In genomic region chr16:88015806-88016140, GRCh38 we compare ENCODE assay signal across 14 cellular contexts.
DNase-seq lines count a peak whose midpoint lies in the region; ATAC-seq and TF ChIP-seq lines count a peak whose summit lies in the region.
"Had no signal": no experiment of that assay in that cellular context is flagged by ENCODE, and none has a peak within 500 bp of the region (broad histone marks: within the 10 kb centered on the region; RNA-seq: fewer than 3 reads in every experiment).

No MANE protein-coding gene starts in this region.

- H3K36me3 ChIP-seq in Caco-2 (ENCODE audit: control insufficient read depth, insufficient read depth, low read length) (no peaks in the 10 kb centered on the region), uterus (no peaks in the 10 kb centered on the region)

- no peak overlapping the region for H3K4me3 ChIP-seq in Caco-2 (ENCODE audit: low read depth, low read length)
- H3K4me3 ChIP-seq in uterus, result no peak overlapping the region

- intact Hi-C loops in Caco-2 (cut with micrococcal nuclease; ENCODE audit: unreplicated experiment) (no loop called here), posterior vena cava (cut with DNase I) (no loop called here), uterus (cut with DNase I; ENCODE audit: low total_unique reads) (no loop called here)

- H3K4me1 ChIP-seq in Caco-2 (no peaks in the 10 kb centered on the region), uterus (no peaks in the 10 kb centered on the region)

- no peak for DNase-seq in Caco-2
- peak; percentile 5 for DNase-seq in WTC11 (ENCODE audit: low spot score)
- DNase-seq in posterior vena cava (ENCODE audit: low spot score), result peak; percentile 74
- peak; percentile 8 to 11 for DNase-seq in uterus
- DNase-seq in activated CD8-positive, alpha-beta T cell treated with anti-CD3 and anti-CD28 coated beads, Interleukin-2, amount 10 ng/mL, durations not matched to agents 7 days and 5 days, result no peak
- DNase-seq in islet precursor cell, result no peak
- no peak for DNase-seq in NCI-H510A (lab: John Stamatoyannopoulos, UW)
- DNase-seq: CD4-positive, alpha-beta memory T cell; DMS153; DMS79 treated with DMSO at 0.1 percent for 48 hours; EL had no signal

- H3K4me1 Mint-ChIP-seq in Caco-2 (ENCODE audit: low read depth, unreplicated experiment) (no peaks in the 10 kb centered on the region), WTC11 (peaks cover 11% of the 10 kb centered on the region)
- H3K4me1 Mint-ChIP-seq in activated CD8-positive, alpha-beta T cell treated with anti-CD3 and anti-CD28 coated beads, Interleukin-2, amount 10 ng/mL, durations not matched to agents 7 days and 5 days (ENCODE audit: low read depth), result no peaks in the 10 kb centered on the region
- H3K4me1 Mint-ChIP-seq: B cell had no signal

- CTCF ChIA-PET in Caco-2 (lab: Charles Lee), result no interaction called here
- CTCF ChIA-PET in WTC11 (lab: Charles Lee), result no interaction called here
- CTCF ChIA-PET in activated CD8-positive, alpha-beta T cell treated with anti-CD3 and anti-CD28 coated beads, Interleukin-2, amount 10 ng/mL, durations not matched to agents 7 days and 5 days (lab: Charles Lee), result no interaction called here

- no peak for ATAC-seq in WTC11
- no peak for ATAC-seq in activated CD8-positive, alpha-beta T cell treated with anti-CD3 and anti-CD28 coated beads, Interleukin-2, amount 10 ng/mL, durations not matched to agents 7 days and 5 days
- ATAC-seq: HCT116 had no signal

- H3K9me3 ChIP-seq in Caco-2 (no peaks in the 10 kb centered on the region), uterus (no peaks in the 10 kb centered on the region)

- BruUV-seq in Caco-2 (replicated peaks; lab: Mats Ljungman, UMichigan), result no TSS peak

- H3K27me3 Mint-ChIP-seq in Caco-2 (ENCODE audit: insufficient read depth, unreplicated experiment) (no peaks in the 10 kb centered on the region), WTC11 (ENCODE audit: low read depth) (no peaks in the 10 kb centered on the region)
- no peaks in the 10 kb centered on the region for H3K27me3 Mint-ChIP-seq in activated CD8-positive, alpha-beta T cell treated with anti-CD3 and anti-CD28 coated beads, Interleukin-2, amount 10 ng/mL, durations not matched to agents 7 days and 5 days (ENCODE audit: low read depth)
- H3K27me3 Mint-ChIP-seq: B cell; CD4-positive, alpha-beta memory T cell had no signal

- H3K27me3 ChIP-seq in Caco-2 (replicated peaks; ENCODE audit: control insufficient read depth, insufficient read depth, low read length), result no peaks in the 10 kb centered on the region
- no peaks in the 10 kb centered on the region for H3K27me3 ChIP-seq in uterus

- H3K27ac Mint-ChIP-seq in Caco-2 (ENCODE audit: unreplicated experiment), result peak overlapping the region; percentile 47
- no peak overlapping the region for H3K27ac Mint-ChIP-seq in WTC11
- no peak overlapping the region for H3K27ac Mint-ChIP-seq in activated CD8-positive, alpha-beta T cell treated with anti-CD3 and anti-CD28 coated beads, Interleukin-2, amount 10 ng/mL, durations not matched to agents 7 days and 5 days
- H3K27ac Mint-ChIP-seq: B cell; CD4-positive, alpha-beta memory T cell had no signal

- H3K36me3 Mint-ChIP-seq in Caco-2 (ENCODE audit: insufficient read depth, unreplicated experiment) (no peaks in the 10 kb centered on the region), WTC11 (peaks cover 40% of the 10 kb centered on the region)
- peaks cover 5% of the 10 kb centered on the region for H3K36me3 Mint-ChIP-seq in activated CD8-positive, alpha-beta T cell treated with anti-CD3 and anti-CD28 coated beads, Interleukin-2, amount 10 ng/mL, durations not matched to agents 7 days and 5 days (ENCODE audit: low read depth)

- TF ChIP-seq POLR2A in uterus (IDR thresholded peaks at IDR 0.05), result no peak

- no peaks in the 10 kb centered on the region for H3K9me3 Mint-ChIP-seq in Caco-2 (ENCODE audit: unreplicated experiment)
- H3K9me3 Mint-ChIP-seq in WTC11, result peaks cover 1% of the 10 kb centered on the region
- no peaks in the 10 kb centered on the region for H3K9me3 Mint-ChIP-seq in activated CD8-positive, alpha-beta T cell treated with anti-CD3 and anti-CD28 coated beads, Interleukin-2, amount 10 ng/mL, durations not matched to agents 7 days and 5 days (ENCODE audit: insufficient read depth)

- TF ChIP-seq CTCF in Caco-2 (IDR thresholded peaks at IDR 0.05; ENCODE audit: insufficient read depth in 1 of 2, low read depth in 1 of 2, low read length in 1 of 2, severe bottlenecking in 1 of 2, unreplicated experiment in 1 of 2) (no peak), WTC11 (IDR thresholded peaks at IDR 0.05) (no peak), uterus (IDR thresholded peaks at IDR 0.05) (no peak)

- no peak overlapping the region for H3K4me3 Mint-ChIP-seq in Caco-2 (ENCODE audit: unreplicated experiment)
- no peak overlapping the region for H3K4me3 Mint-ChIP-seq in WTC11
- H3K4me3 Mint-ChIP-seq in activated CD8-positive, alpha-beta T cell treated with anti-CD3 and anti-CD28 coated beads, Interleukin-2, amount 10 ng/mL, durations not matched to agents 7 days and 5 days, result no peak overlapping the region
- H3K4me3 Mint-ChIP-seq: B cell had no signal

- POLR2A ChIA-PET in Caco-2 (lab: Charles Lee) (no interaction called here), WTC11 (lab: Charles Lee) (no interaction called here)
- POLR2A ChIA-PET in activated CD8-positive, alpha-beta T cell treated with anti-CD3 and anti-CD28 coated beads, Interleukin-2, amount 10 ng/mL, durations not matched to agents 7 days and 5 days (lab: Charles Lee), result no interaction called here

- H3K27ac ChIP-seq in uterus, result no peak overlapping the region
- H3K27ac ChIP-seq: C4-2B had no signal

TF ChIP-seq in WTC11, 78 proteins besides CTCF, POLR2A, EP300 and RAD21:
- TF ChIP-seq GABPB1 (CRISPR knock-in tag; IDR thresholded peaks at IDR 0.05) (no peak), NFYB (CRISPR knock-in tag; conservative IDR thresholded peaks at IDR 0.05; ENCODE audit: low read depth) (no peak), ZNF317 (CRISPR knock-in tag; IDR thresholded peaks at IDR 0.05; ENCODE audit: borderline replicate concordance, low read depth) (no peak), JAZF1 (CRISPR knock-in tag; IDR thresholded peaks at IDR 0.05) (no peak), ZNF263 (CRISPR knock-in tag; IDR thresholded peaks at IDR 0.05; ENCODE audit: low read depth) (no peak), ZNF396 (CRISPR knock-in tag; IDR thresholded peaks at IDR 0.05; ENCODE audit: borderline replicate concordance) (no peak), MAX (CRISPR knock-in tag; IDR thresholded peaks at IDR 0.05) (no peak), NFE2L1 (CRISPR knock-in tag; IDR thresholded peaks at IDR 0.05) (no peak), CBFB (CRISPR knock-in tag; IDR thresholded peaks at IDR 0.05; ENCODE audit: low read depth) (no peak)
- TF ChIP-seq, protein P1, sequence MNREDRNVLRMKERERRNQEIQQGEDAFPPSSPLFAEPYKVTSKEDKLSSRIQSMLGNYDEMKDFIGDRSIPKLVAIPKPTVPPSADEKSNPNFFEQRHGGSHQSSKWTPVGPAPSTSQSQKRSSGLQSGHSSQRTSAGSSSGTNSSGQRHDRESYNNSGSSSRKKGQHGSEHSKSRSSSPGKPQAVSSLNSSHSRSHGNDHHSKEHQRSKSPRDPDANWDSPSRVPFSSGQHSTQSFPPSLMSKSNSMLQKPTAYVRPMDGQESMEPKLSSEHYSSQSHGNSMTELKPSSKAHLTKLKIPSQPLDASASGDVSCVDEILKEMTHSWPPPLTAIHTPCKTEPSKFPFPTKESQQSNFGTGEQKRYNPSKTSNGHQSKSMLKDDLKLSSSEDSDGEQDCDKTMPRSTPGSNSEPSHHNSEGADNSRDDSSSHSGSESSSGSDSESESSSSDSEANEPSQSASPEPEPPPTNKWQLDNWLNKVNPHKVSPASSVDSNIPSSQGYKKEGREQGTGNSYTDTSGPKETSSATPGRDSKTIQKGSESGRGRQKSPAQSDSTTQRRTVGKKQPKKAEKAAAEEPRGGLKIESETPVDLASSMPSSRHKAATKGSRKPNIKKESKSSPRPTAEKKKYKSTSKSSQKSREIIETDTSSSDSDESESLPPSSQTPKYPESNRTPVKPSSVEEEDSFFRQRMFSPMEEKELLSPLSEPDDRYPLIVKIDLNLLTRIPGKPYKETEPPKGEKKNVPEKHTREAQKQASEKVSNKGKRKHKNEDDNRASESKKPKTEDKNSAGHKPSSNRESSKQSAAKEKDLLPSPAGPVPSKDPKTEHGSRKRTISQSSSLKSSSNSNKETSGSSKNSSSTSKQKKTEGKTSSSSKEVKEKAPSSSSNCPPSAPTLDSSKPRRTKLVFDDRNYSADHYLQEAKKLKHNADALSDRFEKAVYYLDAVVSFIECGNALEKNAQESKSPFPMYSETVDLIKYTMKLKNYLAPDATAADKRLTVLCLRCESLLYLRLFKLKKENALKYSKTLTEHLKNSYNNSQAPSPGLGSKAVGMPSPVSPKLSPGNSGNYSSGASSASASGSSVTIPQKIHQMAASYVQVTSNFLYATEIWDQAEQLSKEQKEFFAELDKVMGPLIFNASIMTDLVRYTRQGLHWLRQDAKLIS (CRISPR knock-in tag; IDR thresholded peaks at IDR 0.05; ENCODE audit: borderline replicate concordance), result no peak
- TF ChIP-seq, protein P2, sequence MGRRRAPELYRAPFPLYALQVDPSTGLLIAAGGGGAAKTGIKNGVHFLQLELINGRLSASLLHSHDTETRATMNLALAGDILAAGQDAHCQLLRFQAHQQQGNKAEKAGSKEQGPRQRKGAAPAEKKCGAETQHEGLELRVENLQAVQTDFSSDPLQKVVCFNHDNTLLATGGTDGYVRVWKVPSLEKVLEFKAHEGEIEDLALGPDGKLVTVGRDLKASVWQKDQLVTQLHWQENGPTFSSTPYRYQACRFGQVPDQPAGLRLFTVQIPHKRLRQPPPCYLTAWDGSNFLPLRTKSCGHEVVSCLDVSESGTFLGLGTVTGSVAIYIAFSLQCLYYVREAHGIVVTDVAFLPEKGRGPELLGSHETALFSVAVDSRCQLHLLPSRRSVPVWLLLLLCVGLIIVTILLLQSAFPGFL (CRISPR knock-in tag; IDR thresholded peaks at IDR 0.05; ENCODE audit: borderline replicate concordance), result no peak

Comparison
In these comparisons a context has a peak if more than half of its experiments do, and no peak if none do; other contexts are left out.
1. DNase-seq: peak in WTC11 (single experiment), posterior vena cava (single experiment) and uterus (2 of 2); none in Caco-2 (0 of 2), activated CD8-positive, alpha-beta T cell treated with anti-CD3 and anti-CD28 coated beads, Interleukin-2, amount 10 ng/mL, durations not matched to agents 7 days and 5 days (single experiment), islet precursor cell (single experiment) and NCI-H510A (single experiment).